ENCODE assay signal across 18 cellular contexts in genomic region chr5:135877570-135878155, GRCh38. TPM values are rescaled to one million over a fixed set of nuclear protein-coding genes. Genes with fewer than 3 reads are reported as not detected.
DNase-seq lines count a peak whose midpoint lies in the region; ATAC-seq and TF ChIP-seq lines count a peak whose summit lies in the region.
"Had no signal": no experiment of that assay in that cellular context is flagged by ENCODE, and none has a peak within 500 bp of the region (broad histone marks: within the 10 kb centered on the region; RNA-seq: fewer than 3 reads in every experiment).

No MANE protein-coding gene starts in this region.

- H3K27ac ChIP-seq in temporal lobe (ENCODE audit: low read depth, low read length), result peak overlapping the region; percentile 11

- no peak for DNase-seq in Right ventricle myocardium inferior (ENCODE audit: missing footprints)
- no peak for DNase-seq in cardiac septum (ENCODE audit: low spot score)
- peak; percentile 57 for DNase-seq in glutamatergic neuron
- DNase-seq in CD1c-positive myeloid dendritic cell (ENCODE audit: extremely low spot score), result no peak
- DNase-seq: 8988T; Calu3; CD4-positive, alpha-beta memory T cell; HCEC 1CT; NCI-H187; NCI-H446; NK-92 treated with Interleukin-12 subunit alpha and Interleukin-12 subunit beta, amount 100 ng/mL, for 24 hours had no signal

- H3K4me3 Mint-ChIP-seq in glutamatergic neuron (ENCODE audit: unreplicated experiment), result peak overlapping the region; percentile 64
- H3K4me3 Mint-ChIP-seq in nephron, result no peak overlapping the region
- H3K4me3 Mint-ChIP-seq: CD4-positive, alpha-beta memory T cell had no signal

- H3K9me3 Mint-ChIP-seq in glutamatergic neuron (ENCODE audit: unreplicated experiment) (peaks cover 13% of the 10 kb centered on the region), nephron (no peaks in the 10 kb centered on the region)
- H3K9me3 Mint-ChIP-seq: CD4-positive, alpha-beta memory T cell had no signal

- H3K4me1 Mint-ChIP-seq in glutamatergic neuron (ENCODE audit: low read depth, unreplicated experiment), result peaks cover 23% of the 10 kb centered on the region
- H3K4me1 Mint-ChIP-seq in nephron, result peaks cover 8% of the 10 kb centered on the region
- H3K4me1 Mint-ChIP-seq: CD4-positive, alpha-beta memory T cell had no signal

- TF ChIP-seq CTCF in glutamatergic neuron (IDR thresholded peaks at IDR 0.05; ENCODE audit: partially characterized antibody, unreplicated experiment) (no peak), nephron (IDR thresholded peaks at IDR 0.05; ENCODE audit: unreplicated experiment in 3 of 3) (no peak)

- intact Hi-C loops in Right ventricle myocardium inferior (cut with DNase I), result no loop called here
- intact Hi-C loops in cardiac septum (cut with DNase I), result no loop called here

- ATAC-seq in Right ventricle myocardium inferior (peak; percentile 16), HG03175 (IDR thresholded peaks at IDR 0.05; ENCODE audit: unreplicated experiment) (no peak), GM21360 (IDR thresholded peaks at IDR 0.05; ENCODE audit: unreplicated experiment) (no peak)
- ATAC-seq: K562 had no signal

- H3K27me3 Mint-ChIP-seq in glutamatergic neuron (ENCODE audit: unreplicated experiment) (peaks cover 16% of the 10 kb centered on the region), nephron (ENCODE audit: low read depth) (peaks cover 20% of the 10 kb centered on the region)

- peak overlapping the region; percentile 94 for H3K27ac Mint-ChIP-seq in glutamatergic neuron (ENCODE audit: unreplicated experiment)
- H3K27ac Mint-ChIP-seq in nephron, result peak overlapping the region; percentile 62 to 77 (median 73)
- H3K27ac Mint-ChIP-seq: CD4-positive, alpha-beta memory T cell had no signal

- H3K36me3 Mint-ChIP-seq in glutamatergic neuron (ENCODE audit: unreplicated experiment) (no peaks in the 10 kb centered on the region), nephron (ENCODE audit: low read depth) (no peaks in the 10 kb centered on the region)
- H3K36me3 Mint-ChIP-seq: CD4-positive, alpha-beta memory T cell had no signal

RNA-seq across cellular contexts. Expression of gene IL9, which starts 18.0 kb away (rescaled TPM):
- not detected for total RNA-seq in Right ventricle myocardium inferior
- not detected for total RNA-seq in cardiac septum
- not detected for total RNA-seq in glutamatergic neuron (ENCODE audit: unreplicated experiment)
- total RNA-seq in temporal lobe, result not detected
- total RNA-seq: Calu3; CD4-positive, alpha-beta memory T cell; K562; OCI-LY7; RPMI7951 had no signal

RNA-seq across cellular contexts. Expression of gene SLC25A48, which starts 43.2 kb away (rescaled TPM):
- not detected for total RNA-seq in Right ventricle myocardium inferior
- not detected for total RNA-seq in cardiac septum
- total RNA-seq in glutamatergic neuron (ENCODE audit: unreplicated experiment), result 1.7 TPM
- total RNA-seq in temporal lobe, result 1.2 TPM
- total RNA-seq: Calu3; CD4-positive, alpha-beta memory T cell; OCI-LY7; RPMI7951 had no signal
